1 cellular context compared by ENCODE assay signal in the genomic region with DNA sequence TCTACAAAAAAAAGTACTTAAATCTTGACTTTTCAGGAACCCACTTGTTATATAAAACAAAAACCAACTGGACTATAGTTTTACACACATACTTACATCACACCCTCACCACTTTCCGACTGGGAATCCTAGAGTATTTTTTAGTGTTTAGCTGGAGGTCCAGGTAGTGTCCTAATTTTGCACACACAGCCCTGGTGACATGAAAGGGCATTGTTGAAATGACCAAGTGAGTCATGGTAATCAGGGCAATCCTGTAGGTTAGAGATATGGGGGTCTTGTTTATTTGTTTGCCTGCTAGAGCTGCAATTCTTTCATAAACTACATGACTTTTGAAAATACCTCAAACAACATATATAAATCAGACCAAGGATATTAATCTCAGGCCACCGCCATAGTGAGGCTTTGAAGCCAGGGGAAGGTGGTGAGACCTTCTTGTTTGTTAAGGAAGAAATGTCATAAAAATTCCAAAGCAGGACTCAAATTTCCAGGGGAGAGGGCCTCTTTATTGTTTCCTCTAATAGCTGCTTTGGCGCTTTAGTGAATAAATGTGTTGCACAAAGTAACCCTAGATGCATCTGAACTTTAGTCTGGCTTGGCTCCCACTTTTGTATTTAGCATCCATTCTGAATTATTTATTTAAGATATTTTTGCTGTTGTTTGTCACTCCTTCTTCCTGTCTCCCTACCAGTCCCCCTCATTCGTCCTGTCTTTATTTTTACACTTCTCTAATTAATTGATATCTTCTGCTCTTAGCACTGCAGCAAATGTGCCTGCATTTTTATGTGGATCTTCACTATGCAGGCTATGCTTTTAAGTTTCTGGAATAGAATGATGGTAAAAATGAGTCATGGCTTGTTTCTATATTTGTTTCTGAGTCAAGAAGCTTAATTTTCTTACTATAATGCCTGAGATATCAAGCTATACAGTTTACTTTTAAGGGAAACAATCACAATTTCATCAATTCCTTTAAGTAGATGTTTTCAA.
TF ChIP-seq lines count a peak whose summit lies in the region.

No MANE protein-coding gene starts in this region.

TF ChIP-seq in HCT116, 20 proteins besides CTCF, POLR2A, EP300 and RAD21 (continued from another document):
- TF ChIP-seq, protein P1, sequence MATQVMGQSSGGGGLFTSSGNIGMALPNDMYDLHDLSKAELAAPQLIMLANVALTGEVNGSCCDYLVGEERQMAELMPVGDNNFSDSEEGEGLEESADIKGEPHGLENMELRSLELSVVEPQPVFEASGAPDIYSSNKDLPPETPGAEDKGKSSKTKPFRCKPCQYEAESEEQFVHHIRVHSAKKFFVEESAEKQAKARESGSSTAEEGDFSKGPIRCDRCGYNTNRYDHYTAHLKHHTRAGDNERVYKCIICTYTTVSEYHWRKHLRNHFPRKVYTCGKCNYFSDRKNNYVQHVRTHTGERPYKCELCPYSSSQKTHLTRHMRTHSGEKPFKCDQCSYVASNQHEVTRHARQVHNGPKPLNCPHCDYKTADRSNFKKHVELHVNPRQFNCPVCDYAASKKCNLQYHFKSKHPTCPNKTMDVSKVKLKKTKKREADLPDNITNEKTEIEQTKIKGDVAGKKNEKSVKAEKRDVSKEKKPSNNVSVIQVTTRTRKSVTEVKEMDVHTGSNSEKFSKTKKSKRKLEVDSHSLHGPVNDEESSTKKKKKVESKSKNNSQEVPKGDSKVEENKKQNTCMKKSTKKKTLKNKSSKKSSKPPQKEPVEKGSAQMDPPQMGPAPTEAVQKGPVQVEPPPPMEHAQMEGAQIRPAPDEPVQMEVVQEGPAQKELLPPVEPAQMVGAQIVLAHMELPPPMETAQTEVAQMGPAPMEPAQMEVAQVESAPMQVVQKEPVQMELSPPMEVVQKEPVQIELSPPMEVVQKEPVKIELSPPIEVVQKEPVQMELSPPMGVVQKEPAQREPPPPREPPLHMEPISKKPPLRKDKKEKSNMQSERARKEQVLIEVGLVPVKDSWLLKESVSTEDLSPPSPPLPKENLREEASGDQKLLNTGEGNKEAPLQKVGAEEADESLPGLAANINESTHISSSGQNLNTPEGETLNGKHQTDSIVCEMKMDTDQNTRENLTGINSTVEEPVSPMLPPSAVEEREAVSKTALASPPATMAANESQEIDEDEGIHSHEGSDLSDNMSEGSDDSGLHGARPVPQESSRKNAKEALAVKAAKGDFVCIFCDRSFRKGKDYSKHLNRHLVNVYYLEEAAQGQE (IDR thresholded peaks at IDR 0.05; ENCODE audit: low read depth) = no peak
- TF ChIP-seq EZH2phosphoT487 (IDR thresholded peaks at IDR 0.05; ENCODE audit: borderline replicate concordance) (no peak), EZH2 (IDR thresholded peaks at IDR 0.05) (no peak), POLR2AphosphoS5 (IDR thresholded peaks at IDR 0.05; ENCODE audit: low read depth, low read length) (0 out of 2 replicates have a peak, but pooled peaks have one; percentile 20), EGR1 (IDR thresholded peaks at IDR 0.05; ENCODE audit: low read depth) (no peak), TCF7L2 (IDR thresholded peaks at IDR 0.05; ENCODE audit: borderline replicate concordance, extremely low read depth, insufficient read depth, insufficient read length) (peak; percentile 89), FOSL1 (IDR thresholded peaks at IDR 0.05; ENCODE audit: low read depth) (peak; percentile 85), ATF3 (IDR thresholded peaks at IDR 0.05) (0 out of 2 replicates have a peak, but pooled peaks have one; percentile 62), MAX (IDR thresholded peaks at IDR 0.05) (0 out of 2 replicates have a peak, but pooled peaks have one; percentile 7), ZFX (IDR thresholded peaks at IDR 0.05) (no peak), SRF (IDR thresholded peaks at IDR 0.05; ENCODE audit: low read depth) (0 out of 2 replicates have a peak, but pooled peaks have one; percentile 38), JUND (IDR thresholded peaks at IDR 0.05) (peak; percentile 82), SIN3A (IDR thresholded peaks at IDR 0.05; ENCODE audit: low read depth) (peak; percentile 32; the same call in 1 of the 2 replicates)
TF ChIP-seq in HCT116: peak in this region for 11.
